Comparison of ENCODE assay signal across 15 cellular contexts in the genomic region with DNA sequence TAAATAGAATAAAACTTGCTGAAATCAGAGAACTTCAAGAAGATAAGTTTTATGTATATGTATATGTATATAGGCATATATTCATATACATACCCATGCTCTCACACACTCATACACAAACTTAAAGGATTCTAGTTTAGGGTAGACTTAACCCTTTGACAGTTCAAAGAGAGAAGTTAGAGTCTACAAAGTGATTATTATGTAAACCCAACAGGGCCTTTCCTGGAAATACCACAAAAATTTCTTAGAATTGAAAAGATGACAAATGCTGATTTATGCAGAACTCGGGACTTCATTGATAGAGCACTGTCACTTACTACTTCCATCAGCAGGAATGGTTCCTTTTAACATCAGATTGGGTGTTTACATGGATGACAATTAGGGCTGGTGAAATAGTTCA.
"Had no signal": no experiment of that assay in that cellular context is flagged by ENCODE, and none has a peak within 500 bp of the region (broad histone marks: within the 10 kb centered on the region; RNA-seq: fewer than 3 reads in every experiment).

No MANE protein-coding gene starts in this region.

- H3K9me3 Mint-ChIP-seq: activated CD4-positive, alpha-beta memory T cell treated with anti-CD3 and anti-CD28 coated beads for 36 hours had no signal

- ATAC-seq: gastroesophageal sphincter, heart left ventricle, left lobe of liver, sciatic nerve had no signal

- H3K4me3 Mint-ChIP-seq: activated CD4-positive, alpha-beta memory T cell treated with anti-CD3 and anti-CD28 coated beads for 36 hours; activated T-cell treated with anti-CD3 and anti-CD28 coated beads, Interleukin-2, amount 50 U/mL, for 4 hours; mesothelial cell of epicardium; nephron had no signal

- DNase-seq: activated CD4-positive, alpha-beta memory T cell treated with anti-CD3 and anti-CD28 coated beads for 36 hours; activated effector memory CD4-positive, alpha-beta T cell treated with anti-CD3 and anti-CD28 coated beads, Interleukin-2, amount 50 U/mL, for 16 hours; activated naive CD4-positive, alpha-beta T cell treated with anti-CD3 and anti-CD28 coated beads, Interleukin-2, amount 50 U/mL, for 16 hours; activated T-cell treated with anti-CD3 and anti-CD28 coated beads, Interleukin-2, amount 50 U/mL, for 4 hours; adrenal gland; effector memory CD4-positive, alpha-beta T cell; heart left ventricle; kidney; stimulated activated CD4-positive, alpha-beta T cell treated with anti-CD3 and anti-CD28 coated beads, Interleukin-4, amount 100 ng/mL, for 1 hour; thyroid gland had no signal

- H3K27me3 Mint-ChIP-seq: activated CD4-positive, alpha-beta memory T cell treated with anti-CD3 and anti-CD28 coated beads for 36 hours had no signal

- H3K36me3 Mint-ChIP-seq: activated CD4-positive, alpha-beta memory T cell treated with anti-CD3 and anti-CD28 coated beads for 36 hours had no signal

- H3K27ac Mint-ChIP-seq: activated CD4-positive, alpha-beta memory T cell treated with anti-CD3 and anti-CD28 coated beads for 36 hours; mesothelial cell of epicardium; nephron had no signal
